Comparison of ENCODE assay signal across 1 cellular context in the genomic region with DNA sequence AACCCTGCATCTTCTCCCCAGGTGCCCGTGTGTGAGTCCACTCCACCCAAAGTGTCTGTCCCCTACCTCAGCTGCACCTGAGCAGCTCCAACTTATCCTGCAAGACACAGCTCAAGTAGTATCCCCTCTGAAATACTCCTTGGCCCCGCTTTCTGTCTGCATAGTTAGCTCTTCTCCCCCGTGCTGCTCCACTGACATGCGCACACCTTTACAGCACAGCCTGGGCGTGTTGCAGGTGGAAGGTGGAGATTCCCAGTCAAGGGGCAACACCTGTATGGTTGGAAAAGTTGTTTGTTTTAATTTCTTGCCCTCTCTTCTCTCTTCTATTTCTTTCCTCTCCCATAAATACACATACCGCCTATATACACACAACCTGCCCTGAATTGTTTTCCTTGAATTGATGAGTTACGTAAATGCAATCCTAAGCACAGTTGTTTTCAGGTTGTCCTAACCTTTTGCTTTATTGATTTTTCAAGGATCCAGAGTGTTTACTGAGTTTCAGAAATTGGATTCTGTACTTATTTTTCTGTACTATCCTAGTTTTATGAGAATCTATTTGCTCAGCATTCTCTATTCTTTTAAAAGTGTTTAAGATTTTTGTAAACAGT.
TF ChIP-seq lines count a peak whose summit lies in the region.

No MANE protein-coding gene starts in this region.

TF ChIP-seq in HepG2, 621 proteins besides CTCF, POLR2A, EP300 and RAD21 (continues in another document):
- TF ChIP-seq DR1 (CRISPR knock-in tag; IDR thresholded peaks at IDR 0.05) (no peak), GATA4 (IDR thresholded peaks at IDR 0.05; ENCODE audit: borderline replicate concordance, low read depth) (no peak), ZFP1 (CRISPR knock-in tag; IDR thresholded peaks at IDR 0.05) (peak; percentile 60; the same call in 1 of the 2 replicates), PAXIP1 (CRISPR knock-in tag; conservative IDR thresholded peaks at IDR 0.05) (peak; percentile 93), HNF4G (IDR thresholded peaks at IDR 0.05; ENCODE audit: borderline replicate concordance, low read depth, low read length) (peak; percentile 48; the same call in 1 of the 2 replicates), HNF4G (CRISPR knock-in tag; IDR thresholded peaks at IDR 0.05; ENCODE audit: borderline replicate concordance, low read depth) (no peak), ZSCAN22 (CRISPR knock-in tag; IDR thresholded peaks at IDR 0.05) (no peak), KLF16 (CRISPR knock-in tag; IDR thresholded peaks at IDR 0.05) (peak in 1 of 2 experiments; percentile 87; a peak in 2 of 4 replicates), TCF7 (IDR thresholded peaks at IDR 0.05; ENCODE audit: low read depth) (peak; percentile 63), GATAD1 (CRISPR knock-in tag; IDR thresholded peaks at IDR 0.05) (peak; percentile 58; the same call in 1 of the 2 replicates), NFKBIZ (CRISPR knock-in tag; IDR thresholded peaks at IDR 0.05) (no peak; the same call in 1 of the 2 replicates), THAP11 (CRISPR knock-in tag; IDR thresholded peaks at IDR 0.05) (peak; percentile 59; the same call in 1 of the 2 replicates), ATF2 (CRISPR knock-in tag; IDR thresholded peaks at IDR 0.05) (0 out of 2 replicates have a peak, but pooled peaks have one; percentile 20), PPARG (CRISPR knock-in tag; conservative IDR thresholded peaks at IDR 0.05) (peak; percentile 91), MIER3 (CRISPR knock-in tag; IDR thresholded peaks at IDR 0.05; ENCODE audit: borderline replicate concordance) (peak; percentile 75; the same call in 1 of the 2 replicates), MTA1 (CRISPR knock-in tag; IDR thresholded peaks at IDR 0.05; ENCODE audit: borderline replicate concordance) (peak; percentile 68; the same call in 1 of the 2 replicates), MAFF (IDR thresholded peaks at IDR 0.05; ENCODE audit: low read depth, low read length) (0 out of 2 replicates have a peak, but pooled peaks have one; percentile 6), KMT2B (CRISPR knock-in tag; IDR thresholded peaks at IDR 0.05) (0 out of 2 replicates have a peak, but pooled peaks have one; percentile 36), LCORL (IDR thresholded peaks at IDR 0.05) (no peak), LCORL (CRISPR knock-in tag; IDR thresholded peaks at IDR 0.05) (peak; percentile 60), ELF1 (CRISPR knock-in tag; IDR thresholded peaks at IDR 0.05) (no peak), NR2F1 (CRISPR knock-in tag; IDR thresholded peaks at IDR 0.05) (peak; percentile 29 to 69; a peak in 3 of 4 replicates), ISL2 (CRISPR knock-in tag; IDR thresholded peaks at IDR 0.05) (peak; percentile 80), ZNF331 (CRISPR knock-in tag; IDR thresholded peaks at IDR 0.05) (peak; percentile 57; the same call in 1 of the 2 replicates), HNF1A (IDR thresholded peaks at IDR 0.05; ENCODE audit: low read depth) (0 out of 2 replicates have a peak, but pooled peaks have one; percentile 18), HNF1A (CRISPR knock-in tag; IDR thresholded peaks at IDR 0.05; ENCODE audit: borderline replicate concordance) (no peak; the same call in 1 of the 2 replicates), SOX6 (IDR thresholded peaks at IDR 0.05) (no peak), SOX6 (CRISPR knock-in tag; IDR thresholded peaks at IDR 0.05) (peak; percentile 95), NONO (IDR thresholded peaks at IDR 0.05) (no peak), NONO (CRISPR knock-in tag; conservative IDR thresholded peaks at IDR 0.05) (no peak), SP5 (CRISPR knock-in tag; IDR thresholded peaks at IDR 0.05; ENCODE audit: borderline replicate concordance, low read depth) (peak; percentile 44; the same call in 1 of the 2 replicates), FOXP4 (CRISPR knock-in tag; IDR thresholded peaks at IDR 0.05) (peak; percentile 95), ZNF816 (CRISPR knock-in tag; IDR thresholded peaks at IDR 0.05; ENCODE audit: borderline replicate concordance) (peak; percentile 43; the same call in 1 of the 2 replicates), NKX3-1 (CRISPR knock-in tag; IDR thresholded peaks at IDR 0.05) (no peak), ZNF292 (CRISPR knock-in tag; IDR thresholded peaks at IDR 0.05; ENCODE audit: borderline replicate concordance, low read depth) (peak; percentile 50; the same call in 1 of the 2 replicates)
- TF ChIP-seq, protein P1, sequence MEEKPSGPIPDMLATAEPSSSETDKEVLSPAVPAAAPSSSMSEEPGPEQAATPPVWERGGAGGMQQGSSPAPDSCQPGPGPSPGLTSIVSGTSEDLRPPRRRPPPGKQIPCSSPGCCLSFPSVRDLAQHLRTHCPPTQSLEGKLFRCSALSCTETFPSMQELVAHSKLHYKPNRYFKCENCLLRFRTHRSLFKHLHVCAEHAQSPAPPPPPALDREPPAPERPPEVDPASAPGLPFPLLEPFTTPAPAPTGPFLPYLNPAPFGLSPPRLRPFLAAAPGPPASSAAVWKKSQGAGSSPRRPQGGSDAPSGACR (CRISPR knock-in tag; IDR thresholded peaks at IDR 0.05) = peak; percentile 70; the same call in 1 of the 2 replicates
- TF ChIP-seq, protein P2, sequence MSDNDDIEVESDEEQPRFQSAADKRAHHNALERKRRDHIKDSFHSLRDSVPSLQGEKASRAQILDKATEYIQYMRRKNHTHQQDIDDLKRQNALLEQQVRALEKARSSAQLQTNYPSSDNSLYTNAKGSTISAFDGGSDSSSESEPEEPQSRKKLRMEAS (IDR thresholded peaks at IDR 0.05) = 0 out of 2 replicates have a peak, but pooled peaks have one; percentile 17
- TF ChIP-seq, protein P3, sequence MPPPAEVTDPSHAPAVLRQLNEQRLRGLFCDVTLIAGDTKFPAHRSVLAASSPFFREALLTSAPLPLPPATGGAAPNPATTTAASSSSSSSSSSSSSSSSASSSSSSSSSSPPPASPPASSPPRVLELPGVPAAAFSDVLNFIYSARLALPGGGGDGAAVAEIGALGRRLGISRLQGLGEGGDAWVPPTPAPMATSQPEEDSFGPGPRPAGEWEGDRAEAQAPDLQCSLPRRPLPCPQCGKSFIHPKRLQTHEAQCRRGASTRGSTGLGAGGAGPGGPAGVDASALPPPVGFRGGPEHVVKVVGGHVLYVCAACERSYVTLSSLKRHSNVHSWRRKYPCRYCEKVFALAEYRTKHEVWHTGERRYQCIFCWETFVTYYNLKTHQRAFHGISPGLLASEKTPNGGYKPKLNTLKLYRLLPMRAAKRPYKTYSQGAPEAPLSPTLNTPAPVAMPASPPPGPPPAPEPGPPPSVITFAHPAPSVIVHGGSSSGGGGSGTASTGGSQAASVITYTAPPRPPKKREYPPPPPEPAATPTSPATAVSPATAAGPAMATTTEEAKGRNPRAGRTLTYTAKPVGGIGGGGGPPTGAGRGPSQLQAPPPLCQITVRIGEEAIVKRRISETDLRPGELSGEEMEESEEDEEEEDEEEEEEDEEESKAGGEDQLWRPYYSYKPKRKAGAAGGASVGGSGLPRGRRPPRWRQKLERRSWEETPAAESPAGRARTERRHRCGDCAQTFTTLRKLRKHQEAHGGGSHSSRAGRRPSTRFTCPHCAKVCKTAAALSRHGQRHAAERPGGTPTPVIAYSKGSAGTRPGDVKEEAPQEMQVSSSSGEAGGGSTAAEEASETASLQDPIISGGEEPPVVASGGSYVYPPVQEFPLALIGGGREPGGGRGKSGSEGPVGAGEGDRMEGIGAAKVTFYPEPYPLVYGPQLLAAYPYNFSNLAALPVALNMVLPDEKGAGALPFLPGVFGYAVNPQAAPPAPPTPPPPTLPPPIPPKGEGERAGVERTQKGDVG (CRISPR knock-in tag; IDR thresholded peaks at IDR 0.05; ENCODE audit: borderline replicate concordance) = peak; percentile 72; the same call in 1 of the 2 replicates
